ENCODE assay signal across 8 cellular contexts in genomic region chr19:58380736-58381459, GRCh38. TPM values are rescaled to one million over a fixed set of nuclear protein-coding genes. Genes with fewer than 3 reads are reported as not detected.
DNase-seq lines count a peak whose midpoint lies in the region; ATAC-seq and TF ChIP-seq lines count a peak whose summit lies in the region.

ZNF837 (minus strand) TSS chr19:58381030; CDS start chr19:58369332, 11,698 bp downstream.

- H4K20me1 ChIP-seq in OCI-LY1 (ENCODE audit: insufficient read depth, low read length), result no peaks in the 10 kb centered on the region

- H3K4me3 ChIP-seq in OCI-LY1 (ENCODE audit: low read depth, low read length, poor library complexity, severe bottlenecking), result peak within 1 kb of the TSS; percentile 74
- peak within 1 kb of the TSS; percentile 64 for H3K4me3 ChIP-seq in mesodermal cell (ENCODE audit: extremely low read depth, insufficient read depth, low read length, poor library complexity, severe bottlenecking)

- H3K4me2 ChIP-seq in OCI-LY1 (ENCODE audit: low read length), result peak within 1 kb of the TSS; percentile 91

- no peaks in the 10 kb centered on the region for H3K9me2 ChIP-seq in OCI-LY1 (ENCODE audit: low read depth, low read length)

- TF ChIP-seq CTCF in OCI-LY1 (IDR thresholded peaks at IDR 0.05; ENCODE audit: low read length), result no peak
- TF ChIP-seq CTCF in endothelial cell (IDR thresholded peaks at IDR 0.05; ENCODE audit: unreplicated experiment), result no peak

- peak; percentile 71 for ATAC-seq in GM21526 (IDR thresholded peaks at IDR 0.05; ENCODE audit: low FRiP score, unreplicated experiment)

- 0 to 1% methylated on average over 59 to 62 of the region's 77 CpGs for WGBS in mesodermal cell (ENCODE audit: insufficient coverage in 2 of 2), 2 experiments

- H3K9me3 ChIP-seq in OCI-LY1 (ENCODE audit: low read length), result no peaks in the 10 kb centered on the region
- H3K9me3 ChIP-seq in mesodermal cell (ENCODE audit: control insufficient read depth, low read length), result no peaks in the 10 kb centered on the region

- peak within 1 kb of the TSS; percentile 93 for H3K9ac ChIP-seq in OCI-LY1 (ENCODE audit: low read length)

- peak within 1 kb of the TSS; percentile 93 for H3K4me3 Mint-ChIP-seq in endothelial cell (ENCODE audit: unreplicated experiment)

- no peaks in the 10 kb centered on the region for H3K36me3 ChIP-seq in OCI-LY1 (ENCODE audit: insufficient read depth, low read length)
- no peaks in the 10 kb centered on the region for H3K36me3 ChIP-seq in mesodermal cell (ENCODE audit: control insufficient read depth, insufficient read depth, low read length)

- no peaks in the 10 kb centered on the region for H3K27me3 ChIP-seq in OCI-LY1 (ENCODE audit: insufficient read depth, low read length)

- no peaks in the 10 kb centered on the region for H3F3A ChIP-seq in OCI-LY1 (ENCODE audit: insufficient read depth, low read length)

- H3K79me2 ChIP-seq in OCI-LY1 (ENCODE audit: insufficient read depth, low read length), result no peaks in the 10 kb centered on the region

- peak within 1 kb of the TSS; percentile 63 for H3K27ac ChIP-seq in OCI-LY1 (ENCODE audit: low read depth, low read length, poor library complexity, severe bottlenecking)
- H3K27ac ChIP-seq in mesodermal cell (ENCODE audit: low read depth, low read length, severe bottlenecking), result peak within 1 kb of the TSS; percentile 75

- peak within 1 kb of the TSS; percentile 84 for H3K27ac Mint-ChIP-seq in endothelial cell (ENCODE audit: unreplicated experiment)

- H3K9me3 Mint-ChIP-seq in endothelial cell (ENCODE audit: unreplicated experiment), result no peaks in the 10 kb centered on the region

- H3K36me3 Mint-ChIP-seq in endothelial cell (ENCODE audit: low read depth, unreplicated experiment), result peaks cover 8% of the 10 kb centered on the region

- DNase-seq in DMS 273 (lab: John Stamatoyannopoulos, UW; ENCODE audit: unreplicated experiment), result peak; percentile 100
- peak; percentile 97 for DNase-seq in HuH-7 (ENCODE audit: low spot score)
- peak; percentile 93 for DNase-seq in activated T-cell treated with anti-CD3 and anti-CD28 coated beads for 1 hour (ENCODE audit: low read depth)
- peak; percentile 92 for DNase-seq in endothelial cell (ENCODE audit: low spot score)
- DNase-seq in stimulated activated CD8-positive, alpha-beta memory T cell treated with anti-CD3 and anti-CD28 coated beads, Interleukin-15, amount 100 ng/mL, for 24 hours (ENCODE audit: low read depth), result peak; percentile 83

- peaks cover 41% of the 10 kb centered on the region for H3K4me1 ChIP-seq in OCI-LY1 (ENCODE audit: insufficient read depth, low read length, severe bottlenecking)
- peaks cover 9% of the 10 kb centered on the region for H3K4me1 ChIP-seq in mesodermal cell (ENCODE audit: control insufficient read depth, insufficient read depth, low read length, poor library complexity, severe bottlenecking)

- H3K4me1 Mint-ChIP-seq in endothelial cell (ENCODE audit: unreplicated experiment), result peaks cover 15% of the 10 kb centered on the region

- H3K27me3 Mint-ChIP-seq in endothelial cell (ENCODE audit: unreplicated experiment), result peaks cover 8% of the 10 kb centered on the region

- no peak within 1 kb of the TSS for H2AFZ ChIP-seq in OCI-LY1 (ENCODE audit: low read length)

RNA-seq across cellular contexts. Expression of gene ZNF837, which starts in this region (rescaled TPM):
- 4.5 TPM for total RNA-seq in endothelial cell (ENCODE audit: unreplicated experiment)
- polyA plus RNA-seq in mesodermal cell (2013, experiment 1 of 2), result 2.8 TPM
- polyA plus RNA-seq in mesodermal cell (2013, experiment 2 of 2), result 2.1 TPM

Comparison
In these comparisons a context has a peak if more than half of its experiments do, and no peak if none do; other contexts are left out.
1. Peak in every context shown above with its lines: DNase-seq, ATAC-seq, H3K4me3 ChIP-seq and H3K27ac ChIP-seq.